1 cellular context compared by ENCODE assay signal in the genomic region with DNA sequence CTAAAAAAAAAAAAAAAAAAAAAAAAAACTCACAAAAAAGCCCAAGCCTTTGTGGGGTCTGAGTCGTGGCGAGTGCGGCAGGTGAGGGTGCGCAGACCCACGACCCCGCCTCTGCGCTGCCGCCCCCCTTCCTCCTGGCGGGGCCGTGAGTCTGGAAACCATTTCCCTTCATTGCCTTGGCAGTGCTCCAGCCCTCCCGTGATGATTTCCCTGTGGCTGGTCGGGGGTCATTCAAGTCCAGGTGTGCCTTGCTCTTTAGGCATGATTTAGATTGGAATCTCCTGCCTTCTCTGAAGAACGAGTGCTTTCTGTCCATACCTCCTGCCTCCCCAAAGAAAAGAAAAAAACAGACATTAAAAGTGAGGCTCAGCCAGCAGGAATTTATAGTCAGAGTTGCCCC.
TF ChIP-seq lines count a peak whose summit lies in the region.

No MANE protein-coding gene starts in this region.

TF ChIP-seq in SK-N-SH treated with all-trans-retinoic acid at 6 μM for 48 hours, 23 proteins besides CTCF, POLR2A, EP300 and RAD21 (continued from another document):
- TF ChIP-seq, protein P1, sequence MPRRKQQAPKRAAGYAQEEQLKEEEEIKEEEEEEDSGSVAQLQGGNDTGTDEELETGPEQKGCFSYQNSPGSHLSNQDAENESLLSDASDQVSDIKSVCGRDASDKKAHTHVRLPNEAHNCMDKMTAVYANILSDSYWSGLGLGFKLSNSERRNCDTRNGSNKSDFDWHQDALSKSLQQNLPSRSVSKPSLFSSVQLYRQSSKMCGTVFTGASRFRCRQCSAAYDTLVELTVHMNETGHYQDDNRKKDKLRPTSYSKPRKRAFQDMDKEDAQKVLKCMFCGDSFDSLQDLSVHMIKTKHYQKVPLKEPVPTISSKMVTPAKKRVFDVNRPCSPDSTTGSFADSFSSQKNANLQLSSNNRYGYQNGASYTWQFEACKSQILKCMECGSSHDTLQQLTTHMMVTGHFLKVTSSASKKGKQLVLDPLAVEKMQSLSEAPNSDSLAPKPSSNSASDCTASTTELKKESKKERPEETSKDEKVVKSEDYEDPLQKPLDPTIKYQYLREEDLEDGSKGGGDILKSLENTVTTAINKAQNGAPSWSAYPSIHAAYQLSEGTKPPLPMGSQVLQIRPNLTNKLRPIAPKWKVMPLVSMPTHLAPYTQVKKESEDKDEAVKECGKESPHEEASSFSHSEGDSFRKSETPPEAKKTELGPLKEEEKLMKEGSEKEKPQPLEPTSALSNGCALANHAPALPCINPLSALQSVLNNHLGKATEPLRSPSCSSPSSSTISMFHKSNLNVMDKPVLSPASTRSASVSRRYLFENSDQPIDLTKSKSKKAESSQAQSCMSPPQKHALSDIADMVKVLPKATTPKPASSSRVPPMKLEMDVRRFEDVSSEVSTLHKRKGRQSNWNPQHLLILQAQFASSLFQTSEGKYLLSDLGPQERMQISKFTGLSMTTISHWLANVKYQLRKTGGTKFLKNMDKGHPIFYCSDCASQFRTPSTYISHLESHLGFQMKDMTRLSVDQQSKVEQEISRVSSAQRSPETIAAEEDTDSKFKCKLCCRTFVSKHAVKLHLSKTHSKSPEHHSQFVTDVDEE (CRISPR knock-in tag; IDR thresholded peaks at IDR 0.05) = no peak
- TF ChIP-seq CSDC2 (CRISPR knock-in tag; IDR thresholded peaks at IDR 0.05) (no peak), ZFP3 (CRISPR knock-in tag; IDR thresholded peaks at IDR 0.05) (no peak), ZC3H10 (CRISPR knock-in tag; IDR thresholded peaks at IDR 0.05) (no peak), ZFP30 (CRISPR knock-in tag; IDR thresholded peaks at IDR 0.05) (no peak), ZNF565 (CRISPR knock-in tag; conservative IDR thresholded peaks at IDR 0.05; ENCODE audit: low read depth) (no peak), ZNF70 (CRISPR knock-in tag; IDR thresholded peaks at IDR 0.05) (no peak), BACH2 (CRISPR knock-in tag; IDR thresholded peaks at IDR 0.05; ENCODE audit: borderline replicate concordance) (no peak)
- TF ChIP-seq, protein P2, sequence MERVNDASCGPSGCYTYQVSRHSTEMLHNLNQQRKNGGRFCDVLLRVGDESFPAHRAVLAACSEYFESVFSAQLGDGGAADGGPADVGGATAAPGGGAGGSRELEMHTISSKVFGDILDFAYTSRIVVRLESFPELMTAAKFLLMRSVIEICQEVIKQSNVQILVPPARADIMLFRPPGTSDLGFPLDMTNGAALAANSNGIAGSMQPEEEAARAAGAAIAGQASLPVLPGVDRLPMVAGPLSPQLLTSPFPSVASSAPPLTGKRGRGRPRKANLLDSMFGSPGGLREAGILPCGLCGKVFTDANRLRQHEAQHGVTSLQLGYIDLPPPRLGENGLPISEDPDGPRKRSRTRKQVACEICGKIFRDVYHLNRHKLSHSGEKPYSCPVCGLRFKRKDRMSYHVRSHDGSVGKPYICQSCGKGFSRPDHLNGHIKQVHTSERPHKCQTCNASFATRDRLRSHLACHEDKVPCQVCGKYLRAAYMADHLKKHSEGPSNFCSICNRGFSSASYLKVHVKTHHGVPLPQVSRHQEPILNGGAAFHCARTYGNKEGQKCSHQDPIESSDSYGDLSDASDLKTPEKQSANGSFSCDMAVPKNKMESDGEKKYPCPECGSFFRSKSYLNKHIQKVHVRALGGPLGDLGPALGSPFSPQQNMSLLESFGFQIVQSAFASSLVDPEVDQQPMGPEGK (CRISPR knock-in tag; IDR thresholded peaks at IDR 0.05; ENCODE audit: borderline replicate concordance) = no peak
TF ChIP-seq in SK-N-SH treated with all-trans-retinoic acid at 6 μM for 48 hours: peak in this region for 0.
